Comparison of ENCODE assay signal across 23 cellular contexts in the genomic region with DNA sequence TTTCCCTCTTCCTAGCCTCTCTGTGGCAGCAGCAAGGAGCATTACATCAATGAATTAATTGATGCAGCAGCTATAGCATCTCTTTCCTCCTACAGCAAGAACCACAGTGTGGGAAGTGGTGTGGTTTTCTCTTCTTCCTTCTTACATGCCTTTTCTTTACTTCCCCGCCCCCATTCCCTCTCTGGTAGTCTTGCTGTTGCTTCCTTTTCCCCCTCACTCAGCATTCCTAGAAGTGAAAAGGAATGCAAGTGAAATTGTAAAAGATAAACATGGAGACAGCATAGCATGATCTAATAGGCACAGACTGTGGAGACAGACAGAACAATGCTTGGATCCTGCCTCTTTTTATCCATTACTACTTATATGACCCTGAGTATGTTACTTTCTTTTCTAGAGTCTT.
A peak's percentile ranks its signal among the peaks of the same experiment; 100 is the strongest.
DNase-seq lines count a peak whose midpoint lies in the region; ATAC-seq and TF ChIP-seq lines count a peak whose summit lies in the region.
"Had no signal": no experiment of that assay in that cellular context is flagged by ENCODE, and none has a peak within 500 bp of the region (broad histone marks: within the 10 kb centered on the region; RNA-seq: fewer than 3 reads in every experiment).

No MANE protein-coding gene starts in this region.

- DNase-seq in AG10803 (ENCODE audit: low read depth) (peak; percentile 48), H7 (peak; percentile 36), chondrocyte (ENCODE audit: low spot score) (no peak), mesenchymal stem cell (peak; percentile 65), SK-N-DZ (ENCODE audit: low spot score) (no peak), MG63 (no peak)
- DNase-seq in activated CD8-positive, alpha-beta T cell treated with anti-CD3 and anti-CD28 coated beads for 36 hours, result no peak
- DNase-seq: ACHN; activated CD4-positive, alpha-beta T cell treated with anti-CD3 and anti-CD28 coated beads, Interleukin-2, amount 50 U/mL, for 4 hours; activated naive CD4-positive, alpha-beta T cell treated with anti-CD3 and anti-CD28 coated beads for 36 hours; activated T-cell treated with anti-CD3 and anti-CD28 coated beads, Interleukin-2, amount 50 U/mL, for 24 hours; CD4-positive, alpha-beta memory T cell; cortex of kidney; DMS79; gastrocnemius medialis; GOT3; NCI-H1436 treated with DMSO at 0.1 percent for 48 hours; NCI-H748 treated with DMSO at 0.1 percent for 48 hours had no signal

- no peaks in the 10 kb centered on the region for H3K79me1 ChIP-seq in mesenchymal stem cell (replicated peaks; ENCODE audit: low read length, poor library complexity, severe bottlenecking)

- no peak overlapping the region for H2AFZ ChIP-seq in mesenchymal stem cell (ENCODE audit: low read depth, low read length)

- intact Hi-C loops in activated CD8-positive, alpha-beta T cell treated with anti-CD3 and anti-CD28 coated beads for 36 hours (cut with micrococcal nuclease), result no loop called here

- H4K91ac ChIP-seq in mesenchymal stem cell (ENCODE audit: low read length), result peak overlapping the region; percentile 47

- WGBS in mesenchymal stem cell, result no CpG with 5 or more reads among the region's 1 CpG

- H3K4me3 ChIP-seq in AG10803 (ENCODE audit: low read length) (no peak overlapping the region), H7 (ENCODE audit: insufficient read depth, low read depth, low read length) (no peak overlapping the region), mesenchymal stem cell (ENCODE audit: insufficient read depth in 1 of 2, low read depth in 1 of 2, low read length in 2 of 2) (no peak overlapping the region), MG63 (no peak overlapping the region)
- H3K4me3 ChIP-seq: ascending aorta, gastrocnemius medialis, prostate gland, thoracic aorta had no signal

- CTCF ChIA-PET in activated CD8-positive, alpha-beta T cell treated with anti-CD3 and anti-CD28 coated beads for 36 hours (lab: Charles Lee), result no interaction called here

- no peak for ATAC-seq in activated CD8-positive, alpha-beta T cell treated with anti-CD3 and anti-CD28 coated beads for 36 hours
- ATAC-seq in GM21367 (IDR thresholded peaks at IDR 0.05; ENCODE audit: unreplicated experiment), result no peak
- ATAC-seq: gastrocnemius medialis, HepG2 had no signal

- no peak overlapping the region for H3K14ac ChIP-seq in mesenchymal stem cell (ENCODE audit: low read length in 2 of 2)

- H3K9me3 Mint-ChIP-seq in chondrocyte (ENCODE audit: low read depth), result no peaks in the 10 kb centered on the region
- peaks cover 14% of the 10 kb centered on the region for H3K9me3 Mint-ChIP-seq in activated CD8-positive, alpha-beta T cell treated with anti-CD3 and anti-CD28 coated beads for 36 hours

- H2BK5ac ChIP-seq in mesenchymal stem cell (ENCODE audit: low read depth, low read length, poor library complexity, severe bottlenecking), result no peak overlapping the region

- H4K8ac ChIP-seq in mesenchymal stem cell (ENCODE audit: low read length), result peak overlapping the region; percentile 45

- no peak for TF ChIP-seq CTCF in AG10803 (conservative IDR thresholded peaks at IDR 0.05; ENCODE audit: low read length)
- no peak for TF ChIP-seq CTCF in chondrocyte (IDR thresholded peaks at IDR 0.05)
- no peak for TF ChIP-seq CTCF in activated CD8-positive, alpha-beta T cell treated with anti-CD3 and anti-CD28 coated beads for 36 hours (IDR thresholded peaks at IDR 0.05)

- no peaks in the 10 kb centered on the region; the same call in 1 of the 2 replicates for H3K36me3 ChIP-seq in H7 (replicated peaks; ENCODE audit: control insufficient read depth, insufficient read depth, low read length)
- peaks cover 0 to 6% of the 10 kb centered on the region in 2 experiments for H3K36me3 ChIP-seq in mesenchymal stem cell (ENCODE audit: control insufficient read depth in 1 of 2, insufficient read depth in 2 of 2, low read depth in 1 of 2, low read length in 2 of 2)
- H3K36me3 ChIP-seq in MG63, result no peaks in the 10 kb centered on the region
- H3K36me3 ChIP-seq: ascending aorta, gastrocnemius medialis, prostate gland, thoracic aorta had no signal

- POLR2A ChIA-PET in activated CD8-positive, alpha-beta T cell treated with anti-CD3 and anti-CD28 coated beads for 36 hours (lab: Charles Lee), result no interaction called here

- H3K4me1 Mint-ChIP-seq in chondrocyte (ENCODE audit: low read depth), result peaks cover 20% of the 10 kb centered on the region
- H3K4me1 Mint-ChIP-seq in activated CD8-positive, alpha-beta T cell treated with anti-CD3 and anti-CD28 coated beads for 36 hours (ENCODE audit: low read depth), result no peaks in the 10 kb centered on the region
- H3K4me1 Mint-ChIP-seq: CD4-positive, alpha-beta memory T cell had no signal

- peak overlapping the region in 1 of 2 experiments; percentile 57 for H3K4ac ChIP-seq in mesenchymal stem cell (ENCODE audit: low read depth in 1 of 2, low read length in 2 of 2)

- no peak overlapping the region for H3K4me2 ChIP-seq in mesenchymal stem cell (ENCODE audit: low read length, poor library complexity, severe bottlenecking)

- H3K9ac ChIP-seq in mesenchymal stem cell (ENCODE audit: low read length), result no peak overlapping the region

- no peaks in the 10 kb centered on the region for H3K36me3 Mint-ChIP-seq in chondrocyte (ENCODE audit: low read depth)
- H3K36me3 Mint-ChIP-seq in activated CD8-positive, alpha-beta T cell treated with anti-CD3 and anti-CD28 coated beads for 36 hours (ENCODE audit: low read depth), result peaks cover 42% of the 10 kb centered on the region

- peak overlapping the region; percentile 5 for H2AK5ac ChIP-seq in mesenchymal stem cell (ENCODE audit: low read length, severe bottlenecking)

- H3K27me3 Mint-ChIP-seq in chondrocyte (ENCODE audit: low read depth), result no peaks in the 10 kb centered on the region
- H3K27me3 Mint-ChIP-seq in activated CD8-positive, alpha-beta T cell treated with anti-CD3 and anti-CD28 coated beads for 36 hours, result no peaks in the 10 kb centered on the region
- H3K27me3 Mint-ChIP-seq: activated T-cell treated with anti-CD3 and anti-CD28 coated beads, Interleukin-2, amount 50 U/mL, for 24 hours; CD4-positive, alpha-beta memory T cell had no signal

- H3K4me1 ChIP-seq in mesenchymal stem cell (ENCODE audit: control insufficient read depth, insufficient read depth, low read depth, low read length), result peaks cover 2% of the 10 kb centered on the region
- H3K4me1 ChIP-seq: ascending aorta, prostate gland had no signal

- H3K27ac ChIP-seq in mesenchymal stem cell (ENCODE audit: low read length, poor library complexity, severe bottlenecking), result no peak overlapping the region
- H3K27ac ChIP-seq: ascending aorta, gastrocnemius medialis, prostate gland, thoracic aorta had no signal

- peak overlapping the region; percentile 75 to 91 for H2BK12ac ChIP-seq in mesenchymal stem cell (ENCODE audit: low read length in 2 of 2)

- H3K27me3 ChIP-seq in H7 (ENCODE audit: control insufficient read depth, insufficient read depth, low read length), result no peaks in the 10 kb centered on the region
- H3K27me3 ChIP-seq in mesenchymal stem cell (ENCODE audit: control insufficient read depth in 1 of 2, insufficient read depth in 1 of 2, low read length in 2 of 2), result no peaks in the 10 kb centered on the region
- H3K27me3 ChIP-seq in MG63, result no peaks in the 10 kb centered on the region
- H3K27me3 ChIP-seq: ascending aorta, gastrocnemius medialis had no signal

- no peak overlapping the region for H3K4me3 Mint-ChIP-seq in chondrocyte (ENCODE audit: unreplicated experiment)
- no peak overlapping the region for H3K4me3 Mint-ChIP-seq in activated CD8-positive, alpha-beta T cell treated with anti-CD3 and anti-CD28 coated beads for 36 hours
- H3K4me3 Mint-ChIP-seq: activated naive CD4-positive, alpha-beta T cell treated with anti-CD3 and anti-CD28 coated beads for 36 hours; activated T-cell treated with anti-CD3 and anti-CD28 coated beads, Interleukin-2, amount 50 U/mL, for 24 hours had no signal

- no peak overlapping the region for H2BK120ac ChIP-seq in mesenchymal stem cell (ENCODE audit: low read depth, low read length)

- no peak overlapping the region for H3K23ac ChIP-seq in mesenchymal stem cell (ENCODE audit: low read length in 2 of 2)

- H3K9me3 ChIP-seq in mesenchymal stem cell (ENCODE audit: control insufficient read depth, low read length) (no peaks in the 10 kb centered on the region), MG63 (no peaks in the 10 kb centered on the region)
- H3K9me3 ChIP-seq: ascending aorta, gastrocnemius medialis, prostate gland, thoracic aorta had no signal

- peak overlapping the region; percentile 81 for H3K27ac Mint-ChIP-seq in chondrocyte (ENCODE audit: unreplicated experiment)
- H3K27ac Mint-ChIP-seq in activated CD8-positive, alpha-beta T cell treated with anti-CD3 and anti-CD28 coated beads for 36 hours, result no peak overlapping the region
- H3K27ac Mint-ChIP-seq: activated naive CD4-positive, alpha-beta T cell treated with anti-CD3 and anti-CD28 coated beads for 36 hours; activated T-cell treated with anti-CD3 and anti-CD28 coated beads, Interleukin-2, amount 50 U/mL, for 24 hours had no signal

- peak overlapping the region in 1 of 2 experiments; percentile 73 for H3K18ac ChIP-seq in mesenchymal stem cell (ENCODE audit: low read depth in 1 of 2, low read length in 2 of 2)

- H2BK15ac ChIP-seq in mesenchymal stem cell (ENCODE audit: low read depth, poor library complexity, severe bottlenecking), result no peak overlapping the region

Comparison
In these comparisons a context has a peak if more than half of its experiments do, and no peak if none do; other contexts are left out.
1. DNase-seq: peak in AG10803 (single experiment), H7 (single experiment) and mesenchymal stem cell (single experiment); none in chondrocyte (single experiment), activated CD8-positive, alpha-beta T cell treated with anti-CD3 and anti-CD28 coated beads for 36 hours (single experiment), SK-N-DZ (single experiment) and MG63 (single experiment).